In the genomic region with DNA sequence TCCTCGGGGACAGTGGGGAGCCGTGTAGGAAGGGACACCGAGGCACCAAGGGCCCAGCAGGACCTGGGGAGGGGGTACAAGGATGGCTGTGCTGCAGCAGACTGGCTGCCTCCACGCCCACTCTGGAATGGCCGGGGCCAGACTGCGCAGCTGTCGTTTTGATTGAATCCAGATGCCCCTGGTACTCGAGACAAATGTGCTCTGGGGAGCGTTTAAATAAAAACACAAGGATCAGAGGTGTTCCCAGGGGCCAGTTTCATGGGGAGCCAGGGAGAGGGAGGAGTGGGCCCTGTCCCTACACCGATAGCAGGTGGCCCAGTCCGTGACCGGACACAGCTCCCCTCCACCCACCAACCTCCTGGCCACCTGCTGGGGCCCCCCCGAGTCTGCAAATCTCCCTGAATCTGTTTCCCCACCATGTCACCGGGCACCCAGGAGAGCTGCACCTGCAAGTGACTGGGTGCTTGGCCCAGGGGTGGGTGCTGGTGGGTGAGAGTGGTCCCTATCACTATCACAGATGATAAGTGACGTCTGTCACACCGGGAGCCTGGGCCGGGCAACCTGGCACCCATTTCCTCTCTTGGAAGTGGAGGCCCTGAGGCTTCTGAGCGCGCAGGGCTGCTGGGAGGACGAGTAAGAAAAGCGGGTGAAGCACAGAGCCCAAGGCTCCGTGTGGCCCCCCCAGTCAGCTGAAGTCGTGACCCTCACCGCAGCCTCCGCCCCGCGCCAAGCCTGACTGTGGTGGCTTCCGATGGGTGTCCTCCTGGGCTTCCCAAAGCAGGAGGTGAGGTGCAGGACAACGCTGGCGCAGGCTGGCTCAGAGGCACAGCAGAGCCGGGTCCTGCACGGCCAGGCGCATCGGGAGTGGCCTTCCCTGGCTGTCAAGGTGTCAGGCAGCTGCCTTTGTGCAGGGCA, we compare ENCODE assay signal across 1 cellular context.
TF ChIP-seq lines count a peak whose summit lies in the region.

No MANE protein-coding gene starts in this region.

TF ChIP-seq in H1, 55 proteins besides CTCF, POLR2A, EP300 and RAD21 (continued from another document):
- TF ChIP-seq JUN (IDR thresholded peaks at IDR 0.05; ENCODE audit: low read depth, low read length) (no peak), ASH2L (IDR thresholded peaks at IDR 0.05; ENCODE audit: low read length) (no peak), RNF2 (IDR thresholded peaks at IDR 0.05; ENCODE audit: borderline replicate concordance, low read depth, low read length, missing control alignments, poor library complexity, severe bottlenecking) (no peak), CEBPB (IDR thresholded peaks at IDR 0.05; ENCODE audit: low read depth, low read length) (no peak), NRF1 (IDR thresholded peaks at IDR 0.05; ENCODE audit: low read depth, low read length) (no peak), POU5F1 (IDR thresholded peaks at IDR 0.05; ENCODE audit: low read depth, low read length) (no peak), YY1 (IDR thresholded peaks at IDR 0.05; ENCODE audit: low read depth, low read length) (no peak), TBP (IDR thresholded peaks at IDR 0.05; ENCODE audit: low read depth, low read length) (no peak)
- TF ChIP-seq, protein P1, sequence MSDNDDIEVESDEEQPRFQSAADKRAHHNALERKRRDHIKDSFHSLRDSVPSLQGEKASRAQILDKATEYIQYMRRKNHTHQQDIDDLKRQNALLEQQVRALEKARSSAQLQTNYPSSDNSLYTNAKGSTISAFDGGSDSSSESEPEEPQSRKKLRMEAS (IDR thresholded peaks at IDR 0.05) = no peak
TF ChIP-seq in H1: peak in this region for 0.
